Comparison of ENCODE assay signal across 9 cellular contexts in genomic region chr20:4811661-4812181, GRCh38. TPM values are rescaled to one million over a fixed set of nuclear protein-coding genes. Genes with fewer than 3 reads are reported as not detected.
DNase-seq lines count a peak whose midpoint lies in the region; ATAC-seq and TF ChIP-seq lines count a peak whose summit lies in the region.
"Had no signal": no experiment of that assay in that cellular context is flagged by ENCODE, and none has a peak within 500 bp of the region (broad histone marks: within the 10 kb centered on the region; RNA-seq: fewer than 3 reads in every experiment).

No MANE protein-coding gene starts in this region.

- peaks cover 78% of the 10 kb centered on the region for H3K4me1 Mint-ChIP-seq in activated CD4-positive, alpha-beta T cell treated with anti-CD3 and anti-CD28 coated beads, Interleukin-2, amount 10 ng/mL, durations not matched to agents 7 days and 5 days
- peaks cover 98% of the 10 kb centered on the region for H3K4me1 Mint-ChIP-seq in stimulated activated memory B cell treated with anti-CD40 and anti-IgM and Interleukin-4, amounts not matched to agents 10 μg/mL and 1 μg/mL and 100 μg/mL, for 72 hours

- 74 to 82% methylated on average over 8 of the region's 8 CpGs for WGBS in GM23248 (ENCODE audit: low coverage in 1 of 2, low lambda C conversion rate in 2 of 2, missing lambda C conversion rate in 2 of 2), 2 experiments

- CTCF ChIA-PET in activated CD4-positive, alpha-beta T cell treated with anti-CD3 and anti-CD28 coated beads, Interleukin-2, amount 10 ng/mL, durations not matched to agents 7 days and 5 days (lab: Charles Lee) = interaction anchor here (0.6 to 5.9 kb wide), 8 partner anchors 9 to 315 kb away, joined by 3 to 38 read pairs (median 4); partner anchors contain the start of gene CDS2

- no peak overlapping the region for H2AFZ ChIP-seq in GM23248

- no peaks in the 10 kb centered on the region for H3K27me3 Mint-ChIP-seq in activated CD4-positive, alpha-beta T cell treated with anti-CD3 and anti-CD28 coated beads, Interleukin-2, amount 10 ng/mL, durations not matched to agents 7 days and 5 days
- no peaks in the 10 kb centered on the region for H3K27me3 Mint-ChIP-seq in stimulated activated memory B cell treated with anti-CD40 and anti-IgM and Interleukin-4, amounts not matched to agents 10 μg/mL and 1 μg/mL and 100 μg/mL, for 72 hours

- no peak overlapping the region for H3K9ac ChIP-seq in GM23248

- ATAC-seq in stimulated activated memory B cell treated with anti-CD40 and anti-IgM and Interleukin-4, amounts not matched to agents 10 μg/mL and 1 μg/mL and 100 μg/mL, for 72 hours = no peak
- ATAC-seq in HG03442 (IDR thresholded peaks at IDR 0.05; ENCODE audit: unreplicated experiment) = no peak

- no peaks in the 10 kb centered on the region for H3K36me3 ChIP-seq in GM23248 (ENCODE audit: low read depth)

- H3K27ac Mint-ChIP-seq in activated CD4-positive, alpha-beta T cell treated with anti-CD3 and anti-CD28 coated beads, Interleukin-2, amount 10 ng/mL, durations not matched to agents 7 days and 5 days = peak overlapping the region; percentile 97
- H3K27ac Mint-ChIP-seq in stimulated activated memory B cell treated with anti-CD40 and anti-IgM and Interleukin-4, amounts not matched to agents 10 μg/mL and 1 μg/mL and 100 μg/mL, for 72 hours = peak overlapping the region; percentile 96

- H3K36me3 Mint-ChIP-seq in activated CD4-positive, alpha-beta T cell treated with anti-CD3 and anti-CD28 coated beads, Interleukin-2, amount 10 ng/mL, durations not matched to agents 7 days and 5 days (ENCODE audit: low read depth) = peaks cover 76% of the 10 kb centered on the region
- H3K36me3 Mint-ChIP-seq in stimulated activated memory B cell treated with anti-CD40 and anti-IgM and Interleukin-4, amounts not matched to agents 10 μg/mL and 1 μg/mL and 100 μg/mL, for 72 hours = peaks cover 48% of the 10 kb centered on the region

- in situ Hi-C loops in KBM-7 (cut with MboI; ENCODE audit: low pct_unique_long_range_greater_than_20kb, low sequenced_read_pairs) = no loop called here
- in situ Hi-C loops in GM23248 (cut with MboI) = no loop called here

- no peak overlapping the region for H3K27ac ChIP-seq in GM23248

- H3K4me3 Mint-ChIP-seq in activated CD4-positive, alpha-beta T cell treated with anti-CD3 and anti-CD28 coated beads, Interleukin-2, amount 10 ng/mL, durations not matched to agents 7 days and 5 days = peak overlapping the region; percentile 88
- peak overlapping the region; percentile 84 for H3K4me3 Mint-ChIP-seq in stimulated activated memory B cell treated with anti-CD40 and anti-IgM and Interleukin-4, amounts not matched to agents 10 μg/mL and 1 μg/mL and 100 μg/mL, for 72 hours

- no peaks in the 10 kb centered on the region for H3K9me3 ChIP-seq in GM23248 (ENCODE audit: low read depth)

- H3K4me2 ChIP-seq in GM23248 (ENCODE audit: unreplicated experiment) = no peak overlapping the region

- no peaks in the 10 kb centered on the region for H4K20me1 ChIP-seq in GM23248 (ENCODE audit: insufficient read depth)

- DNase-seq in KBM-7 (peak; percentile 94), germinal center (ENCODE audit: low spot score) (peak; percentile 62), GM20000 (ENCODE audit: low spot score) (no peak), NCI-H345 (lab: John Stamatoyannopoulos, UW) (no peak), GM23248 (no peak)
- DNase-seq in activated CD4-positive, alpha-beta T cell treated with anti-CD3 and anti-CD28 coated beads, Interleukin-2, amount 10 ng/mL, durations not matched to agents 7 days and 5 days = peak; percentile 80
- DNase-seq: NCI-H2171 had no signal

- no peaks in the 10 kb centered on the region for H3F3A ChIP-seq in GM23248 (ENCODE audit: insufficient read depth)

- H3K79me2 ChIP-seq in GM23248 (ENCODE audit: insufficient read depth) = no peaks in the 10 kb centered on the region

- no peak for TF ChIP-seq CTCF in GM20000 (IDR thresholded peaks at IDR 0.05; ENCODE audit: extremely low read depth, missing control alignments)

- no peaks in the 10 kb centered on the region for H3K9me3 Mint-ChIP-seq in activated CD4-positive, alpha-beta T cell treated with anti-CD3 and anti-CD28 coated beads, Interleukin-2, amount 10 ng/mL, durations not matched to agents 7 days and 5 days
- peaks cover 3% of the 10 kb centered on the region for H3K9me3 Mint-ChIP-seq in stimulated activated memory B cell treated with anti-CD40 and anti-IgM and Interleukin-4, amounts not matched to agents 10 μg/mL and 1 μg/mL and 100 μg/mL, for 72 hours

- POLR2A ChIA-PET in activated CD4-positive, alpha-beta T cell treated with anti-CD3 and anti-CD28 coated beads, Interleukin-2, amount 10 ng/mL, durations not matched to agents 7 days and 5 days (lab: Charles Lee) = interaction anchor here (0.7 kb wide), 1 partner anchor 314 kb away, joined by 3 read pairs; no protein-coding TSS in a partner anchor

- H3K4me1 ChIP-seq in GM23248 (ENCODE audit: insufficient read depth) = peaks cover 7% of the 10 kb centered on the region; the same call in 1 of the 2 replicates

- no peak overlapping the region for H3K4me3 ChIP-seq in GM23248

- peaks cover 3% of the 10 kb centered on the region; the same call in 1 of the 2 replicates for H3K27me3 ChIP-seq in GM23248 (replicated peaks; ENCODE audit: insufficient read depth)

- H3K9me2 ChIP-seq in GM23248 (ENCODE audit: insufficient read depth) = no peaks in the 10 kb centered on the region

RNA-seq across cellular contexts. Expression of gene RASSF2, which starts 11.7 kb away (rescaled TPM):
- 10 to 100 TPM; 61.6 to 70.5 TPM for total RNA-seq in activated CD4-positive, alpha-beta T cell treated with anti-CD3 and anti-CD28 coated beads, Interleukin-2, amount 10 ng/mL, durations not matched to agents 7 days and 5 days
- total RNA-seq in GM23248 (2014; rRNA removed; shearing (Covaris generic)) = 8.3 and 8.4 TPM in 2 replicates
- polyA plus RNA-seq in GM23248 (2016; fragmentation: Nextera tagmentation; extraction: Ambion mirVana) = 4.4 and 5.0 TPM in 2 replicates

Comparison
In these comparisons a context has a peak if more than half of its experiments do, and no peak if none do; other contexts are left out.
1. DNase-seq: peak in KBM-7 (single experiment), activated CD4-positive, alpha-beta T cell treated with anti-CD3 and anti-CD28 coated beads, Interleukin-2, amount 10 ng/mL, durations not matched to agents 7 days and 5 days (single experiment) and germinal center (single experiment); none in GM20000 (single experiment), NCI-H345 (single experiment) and GM23248 (single experiment).